Comparison of ENCODE assay signal across 9 cellular contexts in genomic region chr2:55012648-55013484, GRCh38. TPM values are rescaled to one million over a fixed set of nuclear protein-coding genes. Genes with fewer than 3 reads are reported as not detected.
A peak's percentile ranks its signal among the peaks of the same experiment; 100 is the strongest.
DNase-seq lines count a peak whose midpoint lies in the region; TF ChIP-seq lines count a peak whose summit lies in the region.
"Had no signal": no experiment of that assay in that cellular context is flagged by ENCODE, and none has a peak within 500 bp of the region (broad histone marks: within the 10 kb centered on the region; RNA-seq: fewer than 3 reads in every experiment).

No MANE protein-coding gene starts in this region.

- POLR2A ChIA-PET in MCF 10A (lab: Yijun Ruan, JAX): interaction anchor here (0.5 to 16.5 kb wide), 23 partner anchors 11 to 455 kb away, joined by 3 to 289 read pairs (median 4); partner anchors contain the start of genes EML6 and RTN4

- H2AFZ ChIP-seq in mesenchymal stem cell (ENCODE audit: low read depth, low read length) (no peak overlapping the region), trophoblast cell (ENCODE audit: insufficient read depth, low read length, poor library complexity) (no peak overlapping the region)

- no peak overlapping the region for H3K14ac ChIP-seq in mesenchymal stem cell (ENCODE audit: low read length in 2 of 2)
- H3K14ac ChIP-seq in trophoblast cell (ENCODE audit: low read length): no peak overlapping the region

- H3K9ac ChIP-seq in mesenchymal stem cell (ENCODE audit: low read length): peak overlapping the region; percentile 85
- no peak overlapping the region for H3K9ac ChIP-seq in trophoblast cell (ENCODE audit: low read length)

- intact Hi-C loops in MCF 10A (cut with micrococcal nuclease) (loop anchor here (1.0 to 5.0 kb wide), 2 partner anchors 113 to 256 kb away; no protein-coding TSS in a partner anchor), transverse colon (cut with DNase I; ENCODE audit: low total_unique reads) (loop anchor here (10.0 kb wide), 1 partner anchor 152 kb away; no protein-coding TSS in a partner anchor)

- H3K4me1 ChIP-seq in mesenchymal stem cell (ENCODE audit: control insufficient read depth, insufficient read depth, low read depth, low read length) (peaks cover 11% of the 10 kb centered on the region), transverse colon (peaks cover 32 to 83% (median 70%) of the 10 kb centered on the region in 4 donors), trophoblast cell (ENCODE audit: control insufficient read depth in 1 of 2, insufficient read depth in 2 of 2, low read length in 2 of 2) (peaks cover 0 to 6% of the 10 kb centered on the region in 2 experiments)

- H3K4me3 ChIP-seq in mesenchymal stem cell (ENCODE audit: insufficient read depth in 1 of 2, low read depth in 1 of 2, low read length in 2 of 2) (peak overlapping the region in 1 of 2 experiments; percentile 23), transverse colon (peak overlapping the region in 1 of 4 donors; percentile 22), trophoblast cell (ENCODE audit: low read depth, low read length) (no peak overlapping the region)
- H3K4me3 ChIP-seq: tibial nerve had no signal

- H3K27me3 ChIP-seq in mesenchymal stem cell (ENCODE audit: control insufficient read depth in 1 of 2, insufficient read depth in 1 of 2, low read length in 2 of 2) (no peaks in the 10 kb centered on the region), transverse colon (no peaks in the 10 kb centered on the region), trophoblast cell (ENCODE audit: insufficient read depth, low read length) (no peaks in the 10 kb centered on the region)
- H3K27me3 ChIP-seq: tibial nerve had no signal

- no peak overlapping the region for H3K4me3 Mint-ChIP-seq in activated T-cell treated with anti-CD3 and anti-CD28 coated beads, Interleukin-2, amount 50 U/mL, for 24 hours
- peak overlapping the region; percentile 30 for H3K4me3 Mint-ChIP-seq in MCF 10A (ENCODE audit: unreplicated experiment)

- no peak for DNase-seq in activated T-cell treated with anti-CD3 and anti-CD28 coated beads, Interleukin-2, amount 50 U/mL, for 24 hours
- DNase-seq in activated T-cell treated with anti-CD3 and anti-CD28 coated beads, Interleukin-2, amount 50 U/mL, for 48 hours: no peak
- no peak for DNase-seq in MCF 10A (ENCODE audit: unreplicated experiment)
- no peak for DNase-seq in mesenchymal stem cell
- DNase-seq in transverse colon: no peak
- no peak for DNase-seq in hypothalamus (lab: John Stamatoyannopoulos, UW)
- DNase-seq in trophoblast cell: no peak
- DNase-seq in KBM-7: no peak

- TF ChIP-seq CTCF in MCF 10A (IDR thresholded peaks at IDR 0.05; ENCODE audit: unreplicated experiment) (no peak), transverse colon (IDR thresholded peaks at IDR 0.05) (no peak)

- in situ Hi-C loops in transverse colon (cut with MboI; ENCODE audit: low pct_ligation_motif_present in 1 of 4, low pct_unique_long_range_greater_than_20kb in 1 of 4, low sequenced_read_pairs in 3 of 4): loop anchor here in 2 of 4 donors (10.0 kb wide), 1 partner anchor 152 kb away; no protein-coding TSS in a partner anchor
- in situ Hi-C loops in KBM-7 (cut with MboI; ENCODE audit: low pct_unique_long_range_greater_than_20kb, low sequenced_read_pairs): no loop called here

- H4K12ac ChIP-seq in trophoblast cell (ENCODE audit: low read depth, low read length): no peak overlapping the region

- H3K23ac ChIP-seq in mesenchymal stem cell (ENCODE audit: low read length in 2 of 2) (no peak overlapping the region), trophoblast cell (ENCODE audit: low read length) (no peak overlapping the region)

- H2BK120ac ChIP-seq in mesenchymal stem cell (ENCODE audit: low read depth, low read length): no peak overlapping the region
- H2BK120ac ChIP-seq in trophoblast cell (ENCODE audit: insufficient read depth, low read length, poor library complexity): no peak overlapping the region

- H3K27me3 Mint-ChIP-seq in activated T-cell treated with anti-CD3 and anti-CD28 coated beads, Interleukin-2, amount 50 U/mL, for 24 hours: no peaks in the 10 kb centered on the region
- H3K27me3 Mint-ChIP-seq in MCF 10A (ENCODE audit: insufficient read depth, unreplicated experiment): no peaks in the 10 kb centered on the region

- no peak overlapping the region for H3K4ac ChIP-seq in mesenchymal stem cell (ENCODE audit: low read depth in 1 of 2, low read length in 2 of 2)
- no peak overlapping the region for H3K4ac ChIP-seq in trophoblast cell (ENCODE audit: low read depth, low read length)

- no TSS peak for BruUV-seq in MCF 10A (replicated peaks; lab: Mats Ljungman, UMichigan)

- no peak overlapping the region for H4K91ac ChIP-seq in mesenchymal stem cell (ENCODE audit: low read length)
- H4K91ac ChIP-seq in trophoblast cell (ENCODE audit: low read depth, low read length): no peak overlapping the region

- TF ChIP-seq POLR2A in transverse colon (IDR thresholded peaks at IDR 0.05): no peak

- H4K8ac ChIP-seq in mesenchymal stem cell (ENCODE audit: low read length): no peak overlapping the region
- H4K8ac ChIP-seq in trophoblast cell (ENCODE audit: low read depth, low read length): no peak overlapping the region

- H2AK5ac ChIP-seq in mesenchymal stem cell (ENCODE audit: low read length, severe bottlenecking): no peak overlapping the region
- H2AK5ac ChIP-seq in trophoblast cell (ENCODE audit: low read length): no peak overlapping the region

- no peak overlapping the region for H2BK15ac ChIP-seq in mesenchymal stem cell (ENCODE audit: low read depth, poor library complexity, severe bottlenecking)

- H3K36me3 ChIP-seq in mesenchymal stem cell (ENCODE audit: control insufficient read depth in 1 of 2, insufficient read depth in 2 of 2, low read depth in 1 of 2, low read length in 2 of 2) (peaks cover 0 to 7% of the 10 kb centered on the region in 2 experiments), transverse colon (no peaks in the 10 kb centered on the region), trophoblast cell (ENCODE audit: control insufficient read depth in 1 of 2, insufficient read depth in 2 of 2, low read length in 2 of 2) (no peaks in the 10 kb centered on the region)
- H3K36me3 ChIP-seq: tibial nerve had no signal

- H3K18ac ChIP-seq in mesenchymal stem cell (ENCODE audit: low read depth in 1 of 2, low read length in 2 of 2) (no peak overlapping the region), trophoblast cell (ENCODE audit: low read length) (no peak overlapping the region)

- no peaks in the 10 kb centered on the region for H3K79me1 ChIP-seq in mesenchymal stem cell (replicated peaks; ENCODE audit: low read length, poor library complexity, severe bottlenecking)
- no peaks in the 10 kb centered on the region for H3K79me1 ChIP-seq in trophoblast cell (ENCODE audit: low read length)

- no CpG with 5 or more reads among the region's 2 CpGs for WGBS in mesenchymal stem cell
- 28 to 31% methylated on average over 2 of the region's 2 CpGs for WGBS in transverse colon (ENCODE audit: low coverage in 1 of 2), 2 donors
- no CpG with 5 or more reads among the region's 2 CpGs for WGBS in trophoblast cell (ENCODE audit: extremely low coverage, insufficient coverage, insufficient read length)

- no peaks in the 10 kb centered on the region for H3K9me3 Mint-ChIP-seq in activated T-cell treated with anti-CD3 and anti-CD28 coated beads, Interleukin-2, amount 50 U/mL, for 24 hours
- H3K9me3 Mint-ChIP-seq in MCF 10A (ENCODE audit: unreplicated experiment): no peaks in the 10 kb centered on the region

- CTCF ChIA-PET in MCF 10A (lab: Yijun Ruan, JAX): interaction anchor here (0.5 to 16.8 kb wide), 31 partner anchors 9 to 340 kb away, joined by 3 to 169 read pairs (median 5); partner anchors contain the start of genes EML6 and RTN4

- H2BK12ac ChIP-seq in mesenchymal stem cell (ENCODE audit: low read length in 2 of 2) (no peak overlapping the region), trophoblast cell (ENCODE audit: low read length) (no peak overlapping the region)

- H3K27ac ChIP-seq in mesenchymal stem cell (ENCODE audit: low read length, poor library complexity, severe bottlenecking) (peak overlapping the region; percentile 65), transverse colon (peak overlapping the region; percentile 71 to 82 (median 78)), trophoblast cell (ENCODE audit: low read depth, low read length) (no peak overlapping the region)

- H2BK5ac ChIP-seq in mesenchymal stem cell (ENCODE audit: low read depth, low read length, poor library complexity, severe bottlenecking) (no peak overlapping the region), trophoblast cell (ENCODE audit: low read depth, low read length, poor library complexity) (no peak overlapping the region)

- H3K36me3 Mint-ChIP-seq in activated T-cell treated with anti-CD3 and anti-CD28 coated beads, Interleukin-2, amount 50 U/mL, for 24 hours (ENCODE audit: low read depth): peaks cover 2% of the 10 kb centered on the region
- peaks cover 7% of the 10 kb centered on the region for H3K36me3 Mint-ChIP-seq in MCF 10A (ENCODE audit: insufficient read depth, unreplicated experiment)

- TF ChIP-seq EP300 in transverse colon (IDR thresholded peaks at IDR 0.05; ENCODE audit: low read depth): no peak

- H3K27ac Mint-ChIP-seq in activated T-cell treated with anti-CD3 and anti-CD28 coated beads, Interleukin-2, amount 50 U/mL, for 24 hours: peak overlapping the region; percentile 68
- H3K27ac Mint-ChIP-seq in MCF 10A (ENCODE audit: low read depth, unreplicated experiment): peak overlapping the region; percentile 76

- H3K9me3 ChIP-seq in mesenchymal stem cell (ENCODE audit: control insufficient read depth, low read length): no peaks in the 10 kb centered on the region
- H3K9me3 ChIP-seq in transverse colon: no peaks in the 10 kb centered on the region
- no peaks in the 10 kb centered on the region for H3K9me3 ChIP-seq in trophoblast cell (ENCODE audit: insufficient read depth, low read depth, low read length)
- H3K9me3 ChIP-seq: tibial nerve had no signal

- peak overlapping the region; percentile 6 for H3K4me2 ChIP-seq in mesenchymal stem cell (ENCODE audit: low read length, poor library complexity, severe bottlenecking)
- no peak overlapping the region for H3K4me2 ChIP-seq in trophoblast cell (ENCODE audit: low read length)

- peaks cover 3% of the 10 kb centered on the region for H3K79me2 ChIP-seq in trophoblast cell (ENCODE audit: control insufficient read depth, insufficient read depth, low read length, poor library complexity)

- peaks cover 57% of the 10 kb centered on the region for H3K4me1 Mint-ChIP-seq in activated T-cell treated with anti-CD3 and anti-CD28 coated beads, Interleukin-2, amount 50 U/mL, for 24 hours (ENCODE audit: low read depth)
- H3K4me1 Mint-ChIP-seq in MCF 10A (ENCODE audit: insufficient read depth, unreplicated experiment): peaks cover 41% of the 10 kb centered on the region

RNA-seq across cellular contexts. Expression of gene RTN4, which starts 37.4 kb away (rescaled TPM):
- total RNA-seq in MCF 10A (2022): 389 and 391 TPM in 2 replicates
- 977 TPM for polyA plus RNA-seq in mesenchymal stem cell (2013, experiment 1 of 2)
- 1,026 TPM for polyA plus RNA-seq in mesenchymal stem cell (2013, experiment 2 of 2)
- total RNA-seq in transverse colon: 100 to 1,000 TPM in 3 of 4 donors, 10 to 100 TPM in 1; 82.2 to 212 (median 183) TPM
- polyA plus RNA-seq in trophoblast cell (2013): 687 and 700 TPM in 2 replicates
